8 cellular contexts compared by ENCODE assay signal in genomic region chr15:92903588-92903955, GRCh38. TPM values are rescaled to one million over a fixed set of nuclear protein-coding genes. Genes with fewer than 3 reads are reported as not detected.
DNase-seq lines count a peak whose midpoint lies in the region; ATAC-seq and TF ChIP-seq lines count a peak whose summit lies in the region.

No MANE protein-coding gene starts in this region.

- POLR2A ChIA-PET in HEK293T (lab: Yijun Ruan, JAX) = interaction anchor here (1.0 to 10.1 kb wide), 10 partner anchors 10 to 102 kb away, joined by 3 to 252 read pairs (median 6); no protein-coding TSS in a partner anchor

- intact Hi-C loops in lower leg skin (cut with DNase I; ENCODE audit: low total_unique reads) = no loop called here
- intact Hi-C loops in upper lobe of right lung (cut with DNase I) = no loop called here

- peaks cover 42% of the 10 kb centered on the region for H3K4me1 ChIP-seq in upper lobe of right lung

- no peak for DNase-seq in activated naive CD4-positive, alpha-beta T cell treated with anti-CD3 and anti-CD28 coated beads, Interleukin-2, amount 10 ng/mL, durations not matched to agents 7 days and 5 days
- no peak for DNase-seq in activated naive CD4-positive, alpha-beta T cell treated with Interleukin-2 at 50 U/mL for 16 hours
- DNase-seq in lower leg skin (ENCODE audit: low spot score in 2 of 2) (no peak), upper lobe of right lung (no peak), HEK293T (ENCODE audit: extremely low spot score) (no peak)

- CTCF ChIA-PET in activated naive CD4-positive, alpha-beta T cell treated with anti-CD3 and anti-CD28 coated beads, Interleukin-2, amount 10 ng/mL, durations not matched to agents 7 days and 5 days (lab: Charles Lee) = interaction anchor here (1.4 to 6.9 kb wide), 5 partner anchors 10 to 94 kb away, joined by 4 to 45 read pairs (median 13); no protein-coding TSS in a partner anchor
- CTCF ChIA-PET in HEK293T (lab: Yijun Ruan, JAX) = no interaction called here

- H3K27ac ChIP-seq in angular gyrus (ENCODE audit: low read depth, low read length) (peak overlapping the region; percentile 98), upper lobe of right lung (peak overlapping the region; percentile 99)

- H3K27ac Mint-ChIP-seq in activated naive CD4-positive, alpha-beta T cell treated with anti-CD3 and anti-CD28 coated beads, Interleukin-2, amount 10 ng/mL, durations not matched to agents 7 days and 5 days = peak overlapping the region; percentile 100

- 2% methylated on average over 8 of the region's 8 CpGs for WGBS in lower leg skin, 2 donors

- H3K9me3 Mint-ChIP-seq in activated naive CD4-positive, alpha-beta T cell treated with anti-CD3 and anti-CD28 coated beads, Interleukin-2, amount 10 ng/mL, durations not matched to agents 7 days and 5 days = peaks cover 9% of the 10 kb centered on the region

- H3K27me3 Mint-ChIP-seq in activated naive CD4-positive, alpha-beta T cell treated with anti-CD3 and anti-CD28 coated beads, Interleukin-2, amount 10 ng/mL, durations not matched to agents 7 days and 5 days = peaks cover 4% of the 10 kb centered on the region

- no peaks in the 10 kb centered on the region for H3K9me3 ChIP-seq in upper lobe of right lung

- no peak for TF ChIP-seq CTCF in lower leg skin (IDR thresholded peaks at IDR 0.05)
- TF ChIP-seq CTCF in upper lobe of right lung (IDR thresholded peaks at IDR 0.05) = no peak

- H3K36me3 ChIP-seq in upper lobe of right lung = peaks cover 12% of the 10 kb centered on the region

- peaks cover 59% of the 10 kb centered on the region for H3K4me1 Mint-ChIP-seq in activated naive CD4-positive, alpha-beta T cell treated with anti-CD3 and anti-CD28 coated beads, Interleukin-2, amount 10 ng/mL, durations not matched to agents 7 days and 5 days

- TF ChIP-seq POLR2A in lower leg skin (IDR thresholded peaks at IDR 0.05) = no peak

- H3K4me3 Mint-ChIP-seq in activated naive CD4-positive, alpha-beta T cell treated with anti-CD3 and anti-CD28 coated beads, Interleukin-2, amount 10 ng/mL, durations not matched to agents 7 days and 5 days = peak overlapping the region; percentile 96

- no peaks in the 10 kb centered on the region for H3K27me3 ChIP-seq in upper lobe of right lung

- H3K36me3 Mint-ChIP-seq in activated naive CD4-positive, alpha-beta T cell treated with anti-CD3 and anti-CD28 coated beads, Interleukin-2, amount 10 ng/mL, durations not matched to agents 7 days and 5 days = peaks cover 72% of the 10 kb centered on the region

- H3K4me3 ChIP-seq in lower leg skin (ENCODE audit: low read depth, poor library complexity, severe bottlenecking) (peak overlapping the region; percentile 27), upper lobe of right lung (peak overlapping the region; percentile 67)

- ATAC-seq in upper lobe of right lung = no peak
- ATAC-seq in GM21723 (IDR thresholded peaks at IDR 0.05; ENCODE audit: unreplicated experiment) = no peak
- no peak for ATAC-seq in GM21825 (IDR thresholded peaks at IDR 0.05; ENCODE audit: unreplicated experiment)

TF ChIP-seq in HEK293T, 16 proteins besides CTCF, POLR2A, EP300 and RAD21:
- TF ChIP-seq FOXA1 (IDR thresholded peaks at IDR 0.05) = no peak
- no peak for TF ChIP-seq ZNF384 (IDR thresholded peaks at IDR 0.05)
- no peak for TF ChIP-seq FOXM1 (IDR thresholded peaks at IDR 0.05; ENCODE audit: borderline replicate concordance)
- no peak for TF ChIP-seq ELF4 (IDR thresholded peaks at IDR 0.05)
- TF ChIP-seq SP1 (IDR thresholded peaks at IDR 0.05) = no peak
- no peak; the same call in 1 of the 2 replicates for TF ChIP-seq L3MBTL2 (conservative IDR thresholded peaks at IDR 0.05)
- TF ChIP-seq ARNT (IDR thresholded peaks at IDR 0.05) = no peak
- TF ChIP-seq TARDBP (IDR thresholded peaks at IDR 0.05) = no peak
- TF ChIP-seq BHLHE40 (IDR thresholded peaks at IDR 0.05; ENCODE audit: borderline replicate concordance) = no peak
- TF ChIP-seq HDGF (IDR thresholded peaks at IDR 0.05; ENCODE audit: borderline replicate concordance) = no peak
- no peak for TF ChIP-seq SUZ12 (IDR thresholded peaks at IDR 0.05)
- no peak for TF ChIP-seq CTBP1 (IDR thresholded peaks at IDR 0.05; ENCODE audit: borderline replicate concordance)
- TF ChIP-seq PKNOX1 (IDR thresholded peaks at IDR 0.05) = no peak
- TF ChIP-seq FOXK2 (IDR thresholded peaks at IDR 0.05) = no peak
- TF ChIP-seq LEF1 (IDR thresholded peaks at IDR 0.05; ENCODE audit: borderline replicate concordance) = no peak

RNA-seq across cellular contexts. Expression of gene CHD2, which starts 3.4 kb away (rescaled TPM):
- 100 to 1,000 TPM in 1 of 4 donors, 10 to 100 TPM in 3; 75.8 to 175 (median 88.6) TPM for total RNA-seq in lower leg skin
- total RNA-seq in upper lobe of right lung = 161 TPM
